Comparison of ENCODE assay signal across 23 cellular contexts in the genomic region with DNA sequence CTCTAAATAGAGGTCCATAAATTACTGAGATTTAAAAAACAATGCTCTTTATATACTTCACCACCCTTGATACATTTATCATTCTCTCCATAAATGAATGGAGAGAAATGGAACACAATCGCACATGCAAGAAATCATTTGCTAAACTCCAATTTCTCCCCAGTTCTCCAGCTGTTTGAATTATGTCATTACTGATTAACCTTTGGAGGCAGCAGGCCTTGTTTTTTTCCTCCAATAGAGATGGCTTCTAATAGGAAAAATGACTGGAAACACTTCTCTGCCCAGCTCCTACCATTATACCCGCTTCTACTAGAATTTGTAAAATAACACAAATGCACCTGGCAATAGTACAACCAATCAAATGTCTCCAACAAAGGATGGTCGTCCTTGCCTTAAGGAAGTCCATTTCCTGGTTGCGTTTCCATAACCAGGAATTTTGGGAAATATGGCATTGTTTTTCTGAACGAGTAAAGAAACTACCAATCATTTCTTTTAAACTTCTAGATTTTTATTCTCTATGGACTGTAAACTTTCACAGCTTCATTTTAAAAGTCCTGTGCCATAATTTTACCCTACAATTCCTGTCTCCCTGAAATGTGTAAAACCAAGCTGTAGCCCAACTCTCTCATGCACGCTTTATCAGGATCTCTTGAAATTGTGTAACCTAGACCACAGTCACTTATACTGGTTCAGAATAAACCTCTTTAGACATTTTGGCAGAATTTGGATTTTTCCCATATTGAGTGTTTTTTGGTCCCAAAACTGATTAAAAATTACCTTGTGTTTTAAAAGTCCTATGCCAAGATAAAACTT.
DNase-seq lines count a peak whose midpoint lies in the region; ATAC-seq and TF ChIP-seq lines count a peak whose summit lies in the region.
"Had no signal": no experiment of that assay in that cellular context is flagged by ENCODE, and none has a peak within 500 bp of the region (broad histone marks: within the 10 kb centered on the region; RNA-seq: fewer than 3 reads in every experiment).

No MANE protein-coding gene starts in this region.

- H3K79me1 ChIP-seq in mesenchymal stem cell (replicated peaks; ENCODE audit: low read length, poor library complexity, severe bottlenecking), result peaks cover 7% of the 10 kb centered on the region

- H3K36me3 ChIP-seq in esophagus muscularis mucosa, result no peaks in the 10 kb centered on the region
- no peaks in the 10 kb centered on the region for H3K36me3 ChIP-seq in mesenchymal stem cell (ENCODE audit: control insufficient read depth in 1 of 2, insufficient read depth in 2 of 2, low read depth in 1 of 2, low read length in 2 of 2)
- H3K36me3 ChIP-seq in subcutaneous abdominal adipose tissue (ENCODE audit: control insufficient read depth in 5 of 5, insufficient read depth in 5 of 5, low read length in 5 of 5), result no peaks in the 10 kb centered on the region
- no peaks in the 10 kb centered on the region for H3K36me3 ChIP-seq in lower lobe of right lung
- H3K36me3 ChIP-seq: upper lobe of left lung had no signal

- no peak overlapping the region for H3K14ac ChIP-seq in mesenchymal stem cell (ENCODE audit: low read length in 2 of 2)

- no peak overlapping the region for H3K4me2 ChIP-seq in mesenchymal stem cell (ENCODE audit: low read length, poor library complexity, severe bottlenecking)

- H3K27ac ChIP-seq in esophagus muscularis mucosa (replicated peaks in 1 of 4), result no peak overlapping the region
- H3K27ac ChIP-seq in mesenchymal stem cell (ENCODE audit: low read length, poor library complexity, severe bottlenecking), result peak overlapping the region; percentile 95
- peak overlapping the region; percentile 88 for H3K27ac ChIP-seq in subcutaneous abdominal adipose tissue (ENCODE audit: low read depth, low read length)
- no peak overlapping the region for H3K27ac ChIP-seq in lower lobe of right lung

- no peak overlapping the region for H2BK15ac ChIP-seq in mesenchymal stem cell (ENCODE audit: low read depth, poor library complexity, severe bottlenecking)

- H3K18ac ChIP-seq in mesenchymal stem cell (ENCODE audit: low read depth in 1 of 2, low read length in 2 of 2), result no peak overlapping the region

- TF ChIP-seq POLR2A in esophagus muscularis mucosa (IDR thresholded peaks at IDR 0.05; ENCODE audit: low read depth), result no peak

- peak overlapping the region; percentile 99 for H2AK5ac ChIP-seq in mesenchymal stem cell (ENCODE audit: low read length, severe bottlenecking)

- H3K9me3 ChIP-seq in esophagus muscularis mucosa (no peaks in the 10 kb centered on the region), mesenchymal stem cell (ENCODE audit: control insufficient read depth, low read length) (no peaks in the 10 kb centered on the region), subcutaneous abdominal adipose tissue (ENCODE audit: control insufficient read depth in 5 of 5, low read length in 5 of 5) (no peaks in the 10 kb centered on the region), lower lobe of right lung (no peaks in the 10 kb centered on the region)
- H3K9me3 ChIP-seq: mucosa of descending colon, upper lobe of left lung had no signal

- no peak overlapping the region for H3K23ac ChIP-seq in mesenchymal stem cell (ENCODE audit: low read length in 2 of 2)

- H3K4me3 ChIP-seq in esophagus muscularis mucosa, result no peak overlapping the region
- H3K4me3 ChIP-seq in mesenchymal stem cell (ENCODE audit: insufficient read depth in 1 of 2, low read depth in 1 of 2, low read length in 2 of 2), result no peak overlapping the region
- H3K4me3 ChIP-seq in subcutaneous abdominal adipose tissue (ENCODE audit: low read depth in 1 of 5, low read length in 5 of 5), result no peak overlapping the region
- no peak overlapping the region for H3K4me3 ChIP-seq in lower lobe of right lung
- H3K4me3 ChIP-seq: K562, mucosa of descending colon, upper lobe of left lung had no signal

- TF ChIP-seq EP300 in esophagus muscularis mucosa (IDR thresholded peaks at IDR 0.05), result no peak

- H2BK5ac ChIP-seq in mesenchymal stem cell (ENCODE audit: low read depth, low read length, poor library complexity, severe bottlenecking), result peak overlapping the region; percentile 95

- H3K4me1 ChIP-seq in esophagus muscularis mucosa (peaks cover 5 to 34% (median 26%) of the 10 kb centered on the region in 4 donors), mesenchymal stem cell (ENCODE audit: control insufficient read depth, insufficient read depth, low read depth, low read length) (peaks cover 11% of the 10 kb centered on the region), subcutaneous abdominal adipose tissue (ENCODE audit: control insufficient read depth in 5 of 5, insufficient read depth in 5 of 5, low read length in 5 of 5) (peaks cover 3 to 37% (median 31%) of the 10 kb centered on the region in 5 donors), lower lobe of right lung (peaks cover 19% of the 10 kb centered on the region)

- no peak overlapping the region for H3K4ac ChIP-seq in mesenchymal stem cell (ENCODE audit: low read depth in 1 of 2, low read length in 2 of 2)

- no peak for TF ChIP-seq CTCF in esophagus muscularis mucosa (IDR thresholded peaks at IDR 0.05)
- TF ChIP-seq CTCF in lower lobe of right lung (IDR thresholded peaks at IDR 0.05), result no peak

- H3K27me3 ChIP-seq in esophagus muscularis mucosa (no peaks in the 10 kb centered on the region), mesenchymal stem cell (ENCODE audit: control insufficient read depth in 1 of 2, insufficient read depth in 1 of 2, low read length in 2 of 2) (no peaks in the 10 kb centered on the region), subcutaneous abdominal adipose tissue (ENCODE audit: control insufficient read depth in 5 of 5, insufficient read depth in 4 of 5, low read length in 5 of 5) (no peaks in the 10 kb centered on the region), lower lobe of right lung (ENCODE audit: low read depth) (no peaks in the 10 kb centered on the region)
- H3K27me3 ChIP-seq: upper lobe of left lung had no signal

- DNase-seq in amniotic epithelial cell (ENCODE audit: low read depth) (peak; percentile 51), esophagus muscularis mucosa (ENCODE audit: extremely low spot score) (peak; percentile 21), mesenchymal stem cell (no peak), SHP77 (lab: John Stamatoyannopoulos, UW) (no peak), Ammon's horn (ENCODE audit: low spot score) (no peak), lower lobe of right lung (no peak)
- DNase-seq in activated CD4-positive, alpha-beta T cell treated with anti-CD3 and anti-CD28 coated beads, Interleukin-2, amount 50 U/mL, for 1 hour, result no peak
- DNase-seq: activated CD4-positive, alpha-beta T cell treated with anti-CD3 and anti-CD28 coated beads, Interleukin-2, amount 10 ng/mL, durations not matched to agents 24 days and 14 days; activated CD8-positive, alpha-beta memory T cell treated with anti-CD3 and anti-CD28 coated beads, Interleukin-2, amount 50 U/mL, for 48 hours; activated effector memory CD4-positive, alpha-beta T cell treated with anti-CD3 and anti-CD28 coated beads, Interleukin-2, amount 50 U/mL, for 16 hours; AML-193; amniotic stem cell; effector memory CD4-positive, alpha-beta T cell; kidney; mucosa of descending colon; MV-4-11; NCI-H1930; NCI-H446; NK-92 treated with Interleukin-12 subunit alpha and Interleukin-12 subunit beta, amount 100 ng/mL, for 24 hours; upper lobe of left lung had no signal

- no peak overlapping the region for H4K91ac ChIP-seq in mesenchymal stem cell (ENCODE audit: low read length)

- 85% methylated on average over 6 of the region's 6 CpGs for WGBS in esophagus muscularis mucosa
- WGBS in mesenchymal stem cell, result 100% methylated on average over 4 of the region's 6 CpGs

- H2BK120ac ChIP-seq in mesenchymal stem cell (ENCODE audit: low read depth, low read length), result no peak overlapping the region

- H2BK12ac ChIP-seq in mesenchymal stem cell (ENCODE audit: low read length in 2 of 2), result no peak overlapping the region

- no peak overlapping the region for H4K8ac ChIP-seq in mesenchymal stem cell (ENCODE audit: low read length)

- H3K9ac ChIP-seq in mesenchymal stem cell (ENCODE audit: low read length) (no peak overlapping the region), subcutaneous abdominal adipose tissue (ENCODE audit: low read length in 5 of 5) (no peak overlapping the region)

- ATAC-seq in lower lobe of right lung, result no peak
- ATAC-seq: K562; mucosa of descending colon; stimulated activated effector memory CD8-positive, alpha-beta T cell treated with anti-CD3 and anti-CD28 coated beads, Interleukin-12 subunit alpha, Interleukin-12 subunit beta, amount 100 ng/mL, for 72 hours had no signal

- intact Hi-C loops in esophagus muscularis mucosa (cut with DNase I) (no loop called here), lower lobe of right lung (cut with DNase I) (no loop called here)

- H2AFZ ChIP-seq in mesenchymal stem cell (ENCODE audit: low read depth, low read length), result no peak overlapping the region

Comparison
In these comparisons a context has a peak if more than half of its experiments do, and no peak if none do; other contexts are left out.
1. DNase-seq: peak in amniotic epithelial cell (single experiment) and esophagus muscularis mucosa (single experiment); none in mesenchymal stem cell (single experiment), SHP77 (0 of 2), activated CD4-positive, alpha-beta T cell treated with anti-CD3 and anti-CD28 coated beads, Interleukin-2, amount 50 U/mL, for 1 hour (single experiment), Ammon's horn (single experiment) and lower lobe of right lung (single experiment).
2. H3K27ac ChIP-seq: peak in mesenchymal stem cell (single experiment) and subcutaneous abdominal adipose tissue (single experiment); none in esophagus muscularis mucosa (0 of 4) and lower lobe of right lung (single experiment).